ENCODE assay signal across 1 cellular context in genomic region chr11:128775513-128775912, GRCh38.
TF ChIP-seq lines count a peak whose summit lies in the region.

No MANE protein-coding gene starts in this region.

TF ChIP-seq in GM23338, 12 proteins besides CTCF, POLR2A, EP300 and RAD21:
- TF ChIP-seq ETS1 (IDR thresholded peaks at IDR 0.05) (no peak), CREB1 (CRISPR knock-in tag; IDR thresholded peaks at IDR 0.05; ENCODE audit: low read depth) (no peak), EZH2phosphoT487 (IDR thresholded peaks at IDR 0.05; ENCODE audit: unreplicated experiment) (no peak), JUNB (IDR thresholded peaks at IDR 0.05; ENCODE audit: unreplicated experiment) (no peak), POLR2AphosphoS5 (IDR thresholded peaks at IDR 0.05; ENCODE audit: low read depth) (no peak), REST (IDR thresholded peaks at IDR 0.05; ENCODE audit: unreplicated experiment) (no peak), ZNF462 (CRISPR knock-in tag; IDR thresholded peaks at IDR 0.05) (no peak), ZNF331 (CRISPR knock-in tag; IDR thresholded peaks at IDR 0.05; ENCODE audit: low read depth) (no peak), STAT1 (IDR thresholded peaks at IDR 0.05; ENCODE audit: unreplicated experiment) (no peak)
